ENCODE assay signal across 25 cellular contexts in genomic region chr2:224137208-224137607, GRCh38.
DNase-seq lines count a peak whose midpoint lies in the region; ATAC-seq and TF ChIP-seq lines count a peak whose summit lies in the region.
"Had no signal": no experiment of that assay in that cellular context is flagged by ENCODE, and none has a peak within 500 bp of the region (broad histone marks: within the 10 kb centered on the region; RNA-seq: fewer than 3 reads in every experiment).

No MANE protein-coding gene starts in this region.

- POLR2A ChIA-PET in activated naive CD8-positive, alpha-beta T cell treated with anti-CD3 and anti-CD28 coated beads, Interleukin-2, amount 10 ng/mL, durations not matched to agents 7 days and 5 days (lab: Charles Lee) = no interaction called here

- H4K8ac ChIP-seq in H9 (replicated peaks; ENCODE audit: insufficient read length, low read depth, low read length) = no peak overlapping the region

- no peaks in the 10 kb centered on the region for H4K20me1 ChIP-seq in H9 (ENCODE audit: control insufficient read depth, insufficient read depth, insufficient read length)
- H4K20me1 ChIP-seq: BLaER1 had no signal

- peak overlapping the region; percentile 7 for H3K27ac Mint-ChIP-seq in activated naive CD8-positive, alpha-beta T cell treated with anti-CD3 and anti-CD28 coated beads, Interleukin-2, amount 10 ng/mL, durations not matched to agents 7 days and 5 days
- H3K27ac Mint-ChIP-seq in activated naive CD8-positive, alpha-beta T cell treated with anti-CD3 and anti-CD28 coated beads, Interleukin-2, amount 50 U/mL, for 24 hours = no peak overlapping the region
- no peak overlapping the region for H3K27ac Mint-ChIP-seq in H9
- H3K27ac Mint-ChIP-seq: CD14-positive monocyte; CD4-positive, alpha-beta memory T cell; CD4-positive, CD25-positive, alpha-beta regulatory T cell; CD8-positive, alpha-beta memory T cell had no signal

- no peak for ATAC-seq in activated naive CD8-positive, alpha-beta T cell treated with anti-CD3 and anti-CD28 coated beads, Interleukin-2, amount 10 ng/mL, durations not matched to agents 7 days and 5 days (ENCODE audit: low read depth)
- no peak for ATAC-seq in activated naive CD8-positive, alpha-beta T cell treated with anti-CD3 and anti-CD28 coated beads, Interleukin-2, amount 50 U/mL, for 24 hours
- peak; percentile 44 for ATAC-seq in left colon
- ATAC-seq: A549, GM12878 had no signal

- intact Hi-C loops in left colon (cut with DNase I, micrococcal nuclease) = no loop called here

- no peaks in the 10 kb centered on the region for H3K4me1 ChIP-seq in H9 (ENCODE audit: insufficient read depth, low read length)
- H3K4me1 ChIP-seq: BE2C, BLaER1 had no signal

- no peak overlapping the region for H2BK20ac ChIP-seq in H9 (ENCODE audit: low read depth, low read length, poor library complexity, severe bottlenecking)

- H3K9ac ChIP-seq in SK-N-MC (ENCODE audit: insufficient read length) (no peak overlapping the region), H9 (ENCODE audit: extremely low read depth, insufficient read length, low read length) (no peak overlapping the region)
- H3K9ac ChIP-seq: BLaER1 had no signal

- H3K9me3 ChIP-seq in SK-N-MC (ENCODE audit: low read depth, low read length) (no peaks in the 10 kb centered on the region), H9 (ENCODE audit: control insufficient read depth, low read depth, low read length) (no peaks in the 10 kb centered on the region)
- H3K9me3 ChIP-seq: A549, BE2C, BLaER1 had no signal

- H2BK15ac ChIP-seq in H9 (ENCODE audit: low read depth, low read length) = no peak overlapping the region

- peaks cover 19% of the 10 kb centered on the region for H3K27me3 Mint-ChIP-seq in activated naive CD8-positive, alpha-beta T cell treated with anti-CD3 and anti-CD28 coated beads, Interleukin-2, amount 10 ng/mL, durations not matched to agents 7 days and 5 days
- peaks cover 12% of the 10 kb centered on the region for H3K27me3 Mint-ChIP-seq in activated naive CD8-positive, alpha-beta T cell treated with anti-CD3 and anti-CD28 coated beads, Interleukin-2, amount 50 U/mL, for 24 hours
- no peaks in the 10 kb centered on the region; the same call in 1 of the 2 replicates for H3K27me3 Mint-ChIP-seq in H9 (ENCODE audit: low read depth)
- H3K27me3 Mint-ChIP-seq: CD4-positive, CD25-positive, alpha-beta regulatory T cell had no signal

- no peaks in the 10 kb centered on the region for H3K79me1 ChIP-seq in H9 (ENCODE audit: insufficient read depth, low read depth, low read length, poor library complexity, severe bottlenecking)

- H3K36me3 ChIP-seq in SK-N-MC (ENCODE audit: insufficient read depth, low read length) = no peaks in the 10 kb centered on the region
- H3K36me3 ChIP-seq: BE2C, BLaER1 had no signal

- no peak for TF ChIP-seq CTCF in H9 (conservative IDR thresholded peaks at IDR 0.05)

- H3K56ac ChIP-seq in H9 (ENCODE audit: insufficient read length, low read depth, low read length) = no peak overlapping the region

- peak overlapping the region; percentile 35; the same call in 1 of the 2 replicates for H3K4me3 ChIP-seq in SK-N-MC
- H3K4me3 ChIP-seq: A549, BLaER1, GM12878 had no signal

- H2AK5ac ChIP-seq in H9 (ENCODE audit: insufficient read length, low read length) = no peak overlapping the region

- H3K27me3 ChIP-seq in H9 (ENCODE audit: insufficient read depth, low read length) = no peaks in the 10 kb centered on the region
- H3K27me3 ChIP-seq: BLaER1 had no signal

- no peak overlapping the region for H2BK12ac ChIP-seq in H9 (ENCODE audit: insufficient read length, low read depth, low read length)

- H3K14ac ChIP-seq in H9 (ENCODE audit: insufficient read depth, low read length) = no peak overlapping the region

- no peak overlapping the region for H3T11ph ChIP-seq in H9 (ENCODE audit: low read length)

- no peaks in the 10 kb centered on the region for H3K79me2 ChIP-seq in H9 (ENCODE audit: insufficient read depth, low read length)

- no peak overlapping the region for H2AFZ ChIP-seq in H9 (ENCODE audit: low read length)

- no peak overlapping the region for H2BK5ac ChIP-seq in H9 (ENCODE audit: insufficient read length, low read length)

- H3K18ac ChIP-seq in H9 (ENCODE audit: insufficient read length, low read depth, low read length) = no peak overlapping the region

- H2BK120ac ChIP-seq in H9 (ENCODE audit: low read depth, low read length, poor library complexity, severe bottlenecking) = no peak overlapping the region

- H3K23me2 ChIP-seq in H9 (ENCODE audit: insufficient read length, low read depth, low read length, poor library complexity, severe bottlenecking) = no peaks in the 10 kb centered on the region

- DNase-seq in activated naive CD8-positive, alpha-beta T cell treated with anti-CD3 and anti-CD28 coated beads, Interleukin-2, amount 10 ng/mL, durations not matched to agents 7 days and 5 days = no peak
- DNase-seq in activated naive CD8-positive, alpha-beta T cell treated with anti-CD3 and anti-CD28 coated beads, Interleukin-2, amount 50 U/mL, for 24 hours = no peak
- DNase-seq in SK-N-MC (ENCODE audit: low read depth, low spot score) (peak; percentile 86), left colon (no peak), H9 (no peak), T-helper 2 cell (no peak)
- DNase-seq: ACHN; BE2C; C1 segment of cervical spinal cord; CD4-positive, alpha-beta memory T cell; CD4-positive, CD25-positive, alpha-beta regulatory T cell; CD8-positive, alpha-beta memory T cell; COR-L47; DMS 273 treated with DMSO at 0.1 percent for 48 hours; DMS153; DMS53; DMS79; DND-41; EL; GDM1 had no signal

- H3K36me3 Mint-ChIP-seq in activated naive CD8-positive, alpha-beta T cell treated with anti-CD3 and anti-CD28 coated beads, Interleukin-2, amount 10 ng/mL, durations not matched to agents 7 days and 5 days = no peaks in the 10 kb centered on the region
- no peaks in the 10 kb centered on the region for H3K36me3 Mint-ChIP-seq in activated naive CD8-positive, alpha-beta T cell treated with anti-CD3 and anti-CD28 coated beads, Interleukin-2, amount 50 U/mL, for 24 hours (ENCODE audit: low read depth)
- no peaks in the 10 kb centered on the region for H3K36me3 Mint-ChIP-seq in H9 (ENCODE audit: insufficient read depth in 1 of 3, low read depth in 3 of 3)
- H3K36me3 Mint-ChIP-seq: CD14-positive monocyte; CD4-positive, alpha-beta memory T cell; CD4-positive, CD25-positive, alpha-beta regulatory T cell; CD8-positive, alpha-beta memory T cell had no signal

- no peaks in the 10 kb centered on the region for H3K9me3 Mint-ChIP-seq in activated naive CD8-positive, alpha-beta T cell treated with anti-CD3 and anti-CD28 coated beads, Interleukin-2, amount 10 ng/mL, durations not matched to agents 7 days and 5 days
- H3K9me3 Mint-ChIP-seq in activated naive CD8-positive, alpha-beta T cell treated with anti-CD3 and anti-CD28 coated beads, Interleukin-2, amount 50 U/mL, for 24 hours = no peaks in the 10 kb centered on the region
- no peaks in the 10 kb centered on the region; a peak in 1 of 5 replicates for H3K9me3 Mint-ChIP-seq in H9
- H3K9me3 Mint-ChIP-seq: CD8-positive, alpha-beta memory T cell had no signal

- H3K4me3 Mint-ChIP-seq in activated naive CD8-positive, alpha-beta T cell treated with anti-CD3 and anti-CD28 coated beads, Interleukin-2, amount 10 ng/mL, durations not matched to agents 7 days and 5 days = no peak overlapping the region
- H3K4me3 Mint-ChIP-seq in activated naive CD8-positive, alpha-beta T cell treated with anti-CD3 and anti-CD28 coated beads, Interleukin-2, amount 50 U/mL, for 24 hours = no peak overlapping the region
- no peak overlapping the region for H3K4me3 Mint-ChIP-seq in H9
- H3K4me3 Mint-ChIP-seq: CD14-positive monocyte; CD4-positive, alpha-beta memory T cell; CD4-positive, CD25-positive, alpha-beta regulatory T cell; CD8-positive, alpha-beta memory T cell had no signal

- H4K5ac ChIP-seq in H9 (ENCODE audit: insufficient read length, low read depth, low read length) = no peak overlapping the region

- H3K4me1 Mint-ChIP-seq in activated naive CD8-positive, alpha-beta T cell treated with anti-CD3 and anti-CD28 coated beads, Interleukin-2, amount 10 ng/mL, durations not matched to agents 7 days and 5 days = no peaks in the 10 kb centered on the region
- H3K4me1 Mint-ChIP-seq in activated naive CD8-positive, alpha-beta T cell treated with anti-CD3 and anti-CD28 coated beads, Interleukin-2, amount 50 U/mL, for 24 hours = no peaks in the 10 kb centered on the region
- 0 out of 4 replicates have a peak, but pooled peaks cover 0 to 2% of the 10 kb centered on the region in 2 experiments for H3K4me1 Mint-ChIP-seq in H9
- H3K4me1 Mint-ChIP-seq: CD14-positive monocyte; CD4-positive, alpha-beta memory T cell; CD4-positive, CD25-positive, alpha-beta regulatory T cell; CD8-positive, alpha-beta memory T cell had no signal

- H3K4ac ChIP-seq in H9 (ENCODE audit: low read depth, low read length) = no peak overlapping the region

- H4K91ac ChIP-seq in H9 (ENCODE audit: insufficient read length, low read depth, low read length) = no peak overlapping the region

- H3K27ac ChIP-seq in SK-N-MC (peak overlapping the region; percentile 94), H9 (ENCODE audit: insufficient read length, low read depth, low read length) (no peak overlapping the region)
- H3K27ac ChIP-seq: 22Rv1, A549, BLaER1 had no signal

- H3K23ac ChIP-seq in H9 (ENCODE audit: insufficient read length, low read depth, low read length) = no peak overlapping the region

- no peak overlapping the region for H3K4me2 ChIP-seq in H9 (ENCODE audit: insufficient read depth, insufficient read length, low read length)
- H3K4me2 ChIP-seq: A549, BLaER1 had no signal

- WGBS in H9 (ENCODE audit: extremely low coverage, insufficient read length, low lambda C conversion rate) = no CpG with 5 or more reads among the region's 1 CpG
